In genomic region chr5:140182803-140183367, GRCh38 we compare ENCODE assay signal across 1 cellular context.
TF ChIP-seq lines count a peak whose summit lies in the region.

No MANE protein-coding gene starts in this region.

TF ChIP-seq in HCT116, 20 proteins besides CTCF, POLR2A, EP300 and RAD21 (continued from another document):
- TF ChIP-seq ZBTB33 (IDR thresholded peaks at IDR 0.05; ENCODE audit: extremely low read depth, insufficient replicate concordance, low read length): no peak
- no peak for TF ChIP-seq ELF1 (IDR thresholded peaks at IDR 0.05; ENCODE audit: borderline replicate concordance, low read depth)
- TF ChIP-seq ZNF274 (IDR thresholded peaks at IDR 0.05; ENCODE audit: low read depth, low read length): no peak
- no peak for TF ChIP-seq SIN3A (IDR thresholded peaks at IDR 0.05; ENCODE audit: low read depth)
- no peak for TF ChIP-seq CEBPB (IDR thresholded peaks at IDR 0.05; ENCODE audit: low read depth)
- no peak for TF ChIP-seq SP1 (IDR thresholded peaks at IDR 0.05; ENCODE audit: low read depth)
- TF ChIP-seq TCF7L2 (IDR thresholded peaks at IDR 0.05; ENCODE audit: borderline replicate concordance, extremely low read depth, insufficient read depth, insufficient read length): no peak
- no peak for TF ChIP-seq YY1 (IDR thresholded peaks at IDR 0.05; ENCODE audit: extremely low read depth, insufficient replicate concordance, low read depth, low read length)
- TF ChIP-seq CBX3 (IDR thresholded peaks at IDR 0.05; ENCODE audit: low read depth): no peak
TF ChIP-seq in HCT116: peak in this region for 0.
